In genomic region chr13:98509271-98510155, GRCh38 we compare ENCODE assay signal across 8 cellular contexts.
DNase-seq lines count a peak whose midpoint lies in the region; ATAC-seq and TF ChIP-seq lines count a peak whose summit lies in the region.

No MANE protein-coding gene starts in this region.

- peaks cover 99% of the 10 kb centered on the region for H3K79me2 ChIP-seq in mammary epithelial cell (ENCODE audit: insufficient read depth, low read length)

- no peak for TF ChIP-seq POLR2A in thyroid gland (IDR thresholded peaks at IDR 0.05)

- H3K4me2 ChIP-seq in mammary epithelial cell (ENCODE audit: insufficient read depth, low read depth, low read length): peak overlapping the region; percentile 65

- H2AFZ ChIP-seq in mammary epithelial cell (ENCODE audit: low read depth, low read length): no peak overlapping the region

- H3K4me1 ChIP-seq in mammary epithelial cell (ENCODE audit: insufficient read depth, low read length): peaks cover 37% of the 10 kb centered on the region
- peaks cover 28 to 49% of the 10 kb centered on the region in 2 donors for H3K4me1 ChIP-seq in lung (ENCODE audit: control insufficient read depth in 2 of 2, insufficient read depth in 2 of 2, low read length in 2 of 2)
- peaks cover 37 to 60% of the 10 kb centered on the region in 2 donors for H3K4me1 ChIP-seq in thyroid gland

- TF ChIP-seq CTCF in mammary epithelial cell (conservative IDR thresholded peaks at IDR 0.05 in 1 of 2, IDR thresholded peaks at IDR 0.05 in 1 of 2; ENCODE audit: extremely low read depth in 1 of 2, insufficient read depth in 1 of 2, low read depth in 1 of 2, low read length in 2 of 2) (no peak), lung (IDR thresholded peaks at IDR 0.05; ENCODE audit: control extremely low read depth, extremely low read depth) (no peak), thyroid gland (IDR thresholded peaks at IDR 0.05) (no peak)

- in situ Hi-C loops in mammary epithelial cell (cut with MboI; ENCODE audit: low sequenced_read_pairs in 2 of 2): no loop called here

- H4K20me1 ChIP-seq in mammary epithelial cell (ENCODE audit: insufficient read depth, low read length): peaks cover 7% of the 10 kb centered on the region

- H3K4me3 ChIP-seq in mammary epithelial cell (replicated peaks in 1 of 3; ENCODE audit: insufficient read depth in 1 of 3, low read depth in 2 of 3, low read length in 3 of 3) (peak overlapping the region in 1 of 3 experiments; percentile 4), lung (no peak overlapping the region), thyroid gland (replicated peaks in 1 of 3) (no peak overlapping the region)

- peak overlapping the region; percentile 18 for H3K9ac ChIP-seq in mammary epithelial cell (ENCODE audit: insufficient read depth, low read length)

- ATAC-seq in GM19025 (IDR thresholded peaks at IDR 0.05; ENCODE audit: low read depth, unreplicated experiment) (peak; percentile 36), HG03159 (IDR thresholded peaks at IDR 0.05; ENCODE audit: unreplicated experiment) (peak; percentile 59), lung (ENCODE audit: insufficient read depth, low FRiP score) (peak; percentile 65)

- H3K27ac ChIP-seq in mammary epithelial cell (ENCODE audit: insufficient read depth, low read depth, low read length): peak overlapping the region; percentile 92
- H3K27ac ChIP-seq in lung (ENCODE audit: low read depth in 1 of 2, low read length in 1 of 2): peak overlapping the region; percentile 47 to 73
- H3K27ac ChIP-seq in thyroid gland: peak overlapping the region; percentile 57 to 69 (median 60)

- DNase-seq in A172 (ENCODE audit: low spot score) (peak; percentile 87), SKM-1 (lab: John Stamatoyannopoulos, UW; ENCODE audit: unreplicated experiment) (peak; percentile 43), mammary epithelial cell (peak; percentile 87), lung (ENCODE audit: low spot score) (peak; percentile 44), thyroid gland (peak in 1 of 2 donors; percentile 27), NCI-H526 treated with DMSO at 0.1 percent for 48 hours (lab: John Stamatoyannopoulos, UW) (no peak)

- TSS peak; percentile 76 for BruUV-seq in mammary epithelial cell (replicated peaks; lab: Mats Ljungman, UMichigan)

- dilution Hi-C loops in mammary epithelial cell (cut with HindIII; ENCODE audit: low sequenced_read_pairs): loop anchor here (5.0 kb wide), 1 partner anchor 73 kb away; no protein-coding TSS in a partner anchor

- no peaks in the 10 kb centered on the region for H3K36me3 ChIP-seq in mammary epithelial cell (ENCODE audit: insufficient read depth, low read length)
- H3K36me3 ChIP-seq in lung (ENCODE audit: control insufficient read depth in 2 of 2, insufficient read depth in 2 of 2, low read length in 2 of 2): peaks cover 0 to 6% of the 10 kb centered on the region in 2 donors
- no peaks in the 10 kb centered on the region for H3K36me3 ChIP-seq in thyroid gland

- CTCF ChIA-PET in mammary epithelial cell (lab: Charles Lee; ENCODE audit: low non-redundant PET): no interaction called here

- intact Hi-C loops in mammary epithelial cell (cut with micrococcal nuclease) (loop anchor here (1.0 to 2.0 kb wide), 2 partner anchors 25 to 61 kb away; no protein-coding TSS in a partner anchor), thyroid gland (cut with DNase I) (no loop called here)

- 56% methylated on average over 9 of the region's 10 CpGs for WGBS in mammary epithelial cell (ENCODE audit: low coverage, missing lambda C conversion rate)
- 36 to 47% methylated on average over 10 of the region's 10 CpGs for WGBS in lung, 2 donors
- 73 to 76% methylated on average over 10 of the region's 10 CpGs for WGBS in thyroid gland, 2 donors

- no peaks in the 10 kb centered on the region for H3K9me3 ChIP-seq in mammary epithelial cell (replicated peaks; ENCODE audit: insufficient read depth, low read length)
- no peaks in the 10 kb centered on the region for H3K9me3 ChIP-seq in lung (ENCODE audit: control insufficient read depth in 2 of 2, insufficient read depth in 1 of 2, low read length in 1 of 2)
- no peaks in the 10 kb centered on the region for H3K9me3 ChIP-seq in thyroid gland

- H3K27me3 ChIP-seq in mammary epithelial cell (ENCODE audit: insufficient read depth, low read length) (no peaks in the 10 kb centered on the region), lung (ENCODE audit: control insufficient read depth, insufficient read depth) (no peaks in the 10 kb centered on the region), thyroid gland (no peaks in the 10 kb centered on the region)
